Comparison of ENCODE assay signal across 1 cellular context in genomic region chr15:89081878-89082277, GRCh38.
TF ChIP-seq lines count a peak whose summit lies in the region.

No MANE protein-coding gene starts in this region.

TF ChIP-seq in GM23338, 12 proteins besides CTCF, POLR2A, EP300 and RAD21 (continued from another document):
- no peak for TF ChIP-seq ZNF462 (CRISPR knock-in tag; IDR thresholded peaks at IDR 0.05)
- no peak for TF ChIP-seq EZH2 (IDR thresholded peaks at IDR 0.05; ENCODE audit: low read depth, unreplicated experiment)
- TF ChIP-seq REST (IDR thresholded peaks at IDR 0.05; ENCODE audit: unreplicated experiment), result no peak
- TF ChIP-seq STAT1 (IDR thresholded peaks at IDR 0.05; ENCODE audit: unreplicated experiment), result no peak
TF ChIP-seq in GM23338: peak in this region for 0.
